Comparison of ENCODE assay signal across 29 cellular contexts in the genomic region with DNA sequence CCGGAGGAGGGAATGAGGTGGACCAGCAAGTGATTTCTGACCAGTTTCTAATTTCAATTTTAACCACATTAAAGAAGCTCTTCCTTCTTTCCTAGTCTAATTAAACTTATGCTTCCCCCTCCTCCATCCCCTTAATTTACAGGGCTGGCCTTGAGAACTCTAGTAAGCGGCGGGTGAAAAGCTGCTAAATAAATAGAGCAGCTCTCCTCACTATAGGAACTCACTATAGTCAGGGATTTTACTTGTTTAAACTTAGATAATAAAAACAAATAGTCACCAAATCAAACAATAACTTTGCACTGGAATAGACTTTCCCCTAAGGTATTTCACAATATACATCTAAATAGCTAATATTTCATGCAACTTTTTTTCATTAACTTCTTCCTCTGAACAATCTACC.
"Had no signal": no experiment of that assay in that cellular context is flagged by ENCODE, and none has a peak within 500 bp of the region (broad histone marks: within the 10 kb centered on the region; RNA-seq: fewer than 3 reads in every experiment).

No MANE protein-coding gene starts in this region.

- ATAC-seq: activated CD4-positive, alpha-beta T cell treated with anti-CD3 and anti-CD28 coated beads for 36 hours; activated CD8-positive, alpha-beta memory T cell treated with anti-CD3 and anti-CD28 coated beads, Interleukin-2, amount 10 ng/mL, durations not matched to agents 7 days and 5 days; activated CD8-positive, alpha-beta T cell treated with anti-CD3 and anti-CD28 coated beads, Interleukin-2, amount 10 ng/mL, durations not matched to agents 7 days and 5 days; activated naive CD8-positive, alpha-beta T cell treated with anti-CD3 and anti-CD28 coated beads, Interleukin-2, amount 50 U/mL, for 24 hours; esophagus mucosa; heart left ventricle had no signal

- H3K4me1 ChIP-seq: adrenal gland, breast epithelium, colonic mucosa, heart left ventricle had no signal

- FAIRE-seq: frontal cortex had no signal

- DNase-seq: activated CD4-positive, alpha-beta memory T cell treated with anti-CD3 and anti-CD28 coated beads for 36 hours; activated CD4-positive, alpha-beta T cell treated with anti-CD3 and anti-CD28 coated beads for 36 hours; activated CD4-positive, alpha-beta T cell treated with anti-CD3 and anti-CD28 coated beads, Interleukin-2, amount 10 ng/mL, durations not matched to agents 24 days and 14 days; activated CD4-positive, CD25-positive, alpha-beta regulatory T cell; activated CD4-positive, CD25-positive, alpha-beta regulatory T cell treated with anti-CD3 and anti-CD28 coated beads, Interleukin-2, amount 50 U/mL, for 72 hours; activated CD8-positive, alpha-beta memory T cell treated with anti-CD3 and anti-CD28 coated beads, Interleukin-2, amount 10 ng/mL, durations not matched to agents 7 days and 5 days; activated CD8-positive, alpha-beta memory T cell treated with anti-CD3 and anti-CD28 coated beads, Interleukin-2, amount 50 U/mL, for 4 hours; activated CD8-positive, alpha-beta T cell treated with anti-CD3 and anti-CD28 coated beads, Interleukin-2, amount 10 ng/mL, durations not matched to agents 7 days and 5 days; activated effector memory CD4-positive, alpha-beta T cell treated with anti-CD3 and anti-CD28 coated beads, Interleukin-2, amount 50 U/mL, for 16 hours; activated naive CD4-positive, alpha-beta T cell treated with anti-CD3 and anti-CD28 coated beads for 36 hours; activated naive CD8-positive, alpha-beta T cell treated with anti-CD3 and anti-CD28 coated beads for 36 hours; activated naive CD8-positive, alpha-beta T cell treated with anti-CD3 and anti-CD28 coated beads, Interleukin-2, amount 50 U/mL, for 24 hours; activated T-cell treated with anti-CD3 and anti-CD28 coated beads, Interleukin-2, amount 50 U/mL, for 1 hour; activated T-cell treated with anti-CD3 and anti-CD28 coated beads, Interleukin-2, amount 50 U/mL, for 48 hours; adrenal gland; amygdala; aorta; central memory CD4-positive, alpha-beta T cell; cerebellar nuclear complex; colonic mucosa; effector CD8-positive, alpha-beta T cell; foreskin fibroblast; glutamatergic neuron; heart left ventricle; T-helper 2 cell had no signal

- H3K36me3 ChIP-seq: adrenal gland, breast epithelium, cardiac muscle cell, colonic mucosa, heart left ventricle had no signal

- H3K9me3 ChIP-seq: adrenal gland, breast epithelium, colonic mucosa had no signal

- H3K4me3 ChIP-seq: adrenal gland, breast epithelium, cardiac muscle cell, colonic mucosa, heart left ventricle had no signal

- H3K27ac ChIP-seq: adrenal gland, breast epithelium, cardiac muscle cell, colonic mucosa, heart left ventricle had no signal

- H3K27me3 ChIP-seq: adrenal gland, breast epithelium, cardiac muscle cell, colonic mucosa, heart left ventricle had no signal
